ENCODE assay signal across 1 cellular context in genomic region chr6:24453921-24454320, GRCh38.
TF ChIP-seq lines count a peak whose summit lies in the region.

No MANE protein-coding gene starts in this region.

TF ChIP-seq in IMR-90, 13 proteins besides CTCF, POLR2A, EP300 and RAD21 (continued from another document):
- TF ChIP-seq ELK1 (IDR thresholded peaks at IDR 0.05; ENCODE audit: borderline replicate concordance, low read depth, low read length), result no peak
TF ChIP-seq in IMR-90: peak in this region for 0.
